Comparison of ENCODE assay signal across 8 cellular contexts in the genomic region with DNA sequence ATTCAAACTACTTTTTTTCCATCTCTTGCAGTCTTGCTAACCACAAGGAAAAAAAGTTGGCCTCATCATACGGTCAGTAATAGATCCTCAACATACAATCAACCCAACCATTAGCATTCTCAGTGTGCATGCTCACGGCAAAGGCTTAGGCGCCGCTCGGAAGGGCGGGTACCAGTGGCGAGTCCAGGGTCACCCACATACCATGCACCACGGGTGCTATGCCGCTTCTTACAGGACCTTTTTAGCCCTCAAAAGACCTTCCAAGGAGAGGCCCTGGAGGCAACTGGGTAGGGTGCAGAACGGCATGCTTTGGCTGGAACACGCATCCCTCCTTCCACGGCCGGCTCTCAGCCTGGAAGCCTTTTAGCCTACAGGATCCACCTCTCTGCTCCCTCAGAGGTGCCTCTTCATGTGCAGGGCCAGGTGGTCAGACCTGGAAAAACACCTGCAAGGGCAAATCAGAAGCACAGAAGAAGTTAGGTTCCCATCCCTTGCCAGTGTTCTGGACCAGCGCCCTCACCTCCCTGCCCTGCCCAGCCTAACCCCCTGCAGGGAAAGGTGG. TPM values are rescaled to one million over a fixed set of nuclear protein-coding genes. Genes with fewer than 3 reads are reported as not detected.
DNase-seq lines count a peak whose midpoint lies in the region; ATAC-seq, FAIRE-seq and TF ChIP-seq lines count a peak whose summit lies in the region.

No MANE protein-coding gene starts in this region.

- ATAC-seq in activated CD4-positive, alpha-beta T cell treated with anti-CD3 and anti-CD28 coated beads for 36 hours: no peak
- no peak for ATAC-seq in HG03108 (IDR thresholded peaks at IDR 0.05; ENCODE audit: unreplicated experiment)
- ATAC-seq in GM21619 (IDR thresholded peaks at IDR 0.05; ENCODE audit: unreplicated experiment): no peak

- DNase-seq in activated CD4-positive, alpha-beta T cell treated with anti-CD3 and anti-CD28 coated beads for 36 hours: no peak
- no peak for DNase-seq in activated CD4-positive, alpha-beta T cell treated with anti-CD3 and anti-CD28 coated beads for 4 hours
- DNase-seq in astrocyte of the hippocampus (ENCODE audit: low read depth, low spot score) (peak; percentile 52), keratinocyte (ENCODE audit: low read depth, low spot score) (no peak), NCI-H69 (lab: John Stamatoyannopoulos, UW) (no peak)

- FAIRE-seq in keratinocyte (lab: Jason Lieb, UNC): no peak

- peaks cover 71% of the 10 kb centered on the region for H3K4me1 Mint-ChIP-seq in activated CD4-positive, alpha-beta T cell treated with anti-CD3 and anti-CD28 coated beads for 36 hours

- no peak overlapping the region for H2AFZ ChIP-seq in keratinocyte (ENCODE audit: control insufficient read depth, low read length)

- H3K9me3 Mint-ChIP-seq in activated CD4-positive, alpha-beta T cell treated with anti-CD3 and anti-CD28 coated beads for 36 hours (ENCODE audit: low read depth): no peaks in the 10 kb centered on the region

- peak overlapping the region; percentile 97 for H3K27ac Mint-ChIP-seq in activated CD4-positive, alpha-beta T cell treated with anti-CD3 and anti-CD28 coated beads for 36 hours

- H3K27me3 ChIP-seq in keratinocyte (ENCODE audit: control insufficient read depth, extremely low read depth, insufficient read depth, low read length): no peaks in the 10 kb centered on the region
- no peaks in the 10 kb centered on the region for H3K27me3 ChIP-seq in stomach smooth muscle (ENCODE audit: control insufficient read depth in 1 of 2, insufficient read depth in 2 of 2, low read length in 2 of 2)

- peaks cover 64% of the 10 kb centered on the region for H3K4me1 ChIP-seq in keratinocyte (ENCODE audit: control insufficient read depth, extremely low read depth, insufficient read depth, low read length)
- peaks cover 64% of the 10 kb centered on the region for H3K4me1 ChIP-seq in stomach smooth muscle (ENCODE audit: control insufficient read depth, insufficient read depth, low read length)

- POLR2A ChIA-PET in activated CD4-positive, alpha-beta T cell treated with anti-CD3 and anti-CD28 coated beads for 36 hours (lab: Charles Lee): interaction anchor here (0.7 to 2.4 kb wide), 4 partner anchors 22 to 87 kb away, joined by 3 to 9 read pairs (median 6); no protein-coding TSS in a partner anchor

- H3K36me3 Mint-ChIP-seq in activated CD4-positive, alpha-beta T cell treated with anti-CD3 and anti-CD28 coated beads for 36 hours (ENCODE audit: low read depth): peaks cover 92% of the 10 kb centered on the region

- H3K9me3 ChIP-seq in keratinocyte (ENCODE audit: control insufficient read depth, low read depth, low read length): no peaks in the 10 kb centered on the region
- no peaks in the 10 kb centered on the region for H3K9me3 ChIP-seq in stomach smooth muscle (ENCODE audit: control insufficient read depth in 2 of 2, low read length in 2 of 2)

- H3K27me3 Mint-ChIP-seq in activated CD4-positive, alpha-beta T cell treated with anti-CD3 and anti-CD28 coated beads for 36 hours: no peaks in the 10 kb centered on the region

- H3K4me3 ChIP-seq in keratinocyte (ENCODE audit: control insufficient read depth in 2 of 3, extremely low read depth in 1 of 3, insufficient read depth in 2 of 3, low read depth in 1 of 3, low read length in 3 of 3): peak overlapping the region; percentile 2 to 98 (median 90)
- H3K4me3 ChIP-seq in stomach smooth muscle (ENCODE audit: low read length in 2 of 2): peak overlapping the region; percentile 96 to 98

- peak overlapping the region; percentile 97 for H3K4me2 ChIP-seq in keratinocyte (ENCODE audit: control insufficient read depth, extremely low read depth, insufficient read depth, low read depth, low read length)

- no peaks in the 10 kb centered on the region for H3K9me1 ChIP-seq in keratinocyte (ENCODE audit: control insufficient read depth, extremely low read depth, insufficient read depth, low read length)

- TF ChIP-seq CTCF in keratinocyte (optimal IDR thresholded peaks at IDR 0.05 in 1 of 3, IDR thresholded peaks at IDR 0.05 in 1 of 3, conservative IDR thresholded peaks at IDR 0.05 in 1 of 3; ENCODE audit: extremely low read depth in 1 of 3, insufficient read depth in 2 of 3, low read length in 3 of 3): no peak

- peak overlapping the region; percentile 82 for H3K4me3 Mint-ChIP-seq in activated CD4-positive, alpha-beta T cell treated with anti-CD3 and anti-CD28 coated beads for 36 hours

- CTCF ChIA-PET in activated CD4-positive, alpha-beta T cell treated with anti-CD3 and anti-CD28 coated beads for 36 hours (lab: Charles Lee): interaction anchor here (0.7 to 1.2 kb wide), 2 partner anchors 31 to 778 kb away, joined by 3 to 8 read pairs; no protein-coding TSS in a partner anchor

- H3K9ac ChIP-seq in keratinocyte (ENCODE audit: control insufficient read depth, extremely low read depth, insufficient read depth, low read length) (peak overlapping the region; percentile 96), stomach smooth muscle (ENCODE audit: low read length in 2 of 2) (peak overlapping the region; percentile 36 to 100)

- peak overlapping the region; percentile 100 for H3K27ac ChIP-seq in keratinocyte (ENCODE audit: control insufficient read depth, insufficient read depth, low read length)
- H3K27ac ChIP-seq in stomach smooth muscle (ENCODE audit: low read length): peak overlapping the region; percentile 99

- intact Hi-C loops in activated CD4-positive, alpha-beta T cell treated with anti-CD3 and anti-CD28 coated beads for 36 hours (cut with DNase I, micrococcal nuclease): loop anchor here (5.0 kb wide), 3 partner anchors 112 to 582 kb away; no protein-coding TSS in a partner anchor

- H3K36me3 ChIP-seq in keratinocyte (ENCODE audit: control insufficient read depth in 2 of 2, extremely low read depth in 1 of 2, insufficient read depth in 2 of 2, low read length in 2 of 2): peaks cover 45 to 64% of the 10 kb centered on the region in 2 experiments
- peaks cover 43 to 48% of the 10 kb centered on the region in 2 donors for H3K36me3 ChIP-seq in stomach smooth muscle (ENCODE audit: control insufficient read depth in 2 of 2, insufficient read depth in 2 of 2, low read length in 2 of 2)

- peaks cover 53% of the 10 kb centered on the region for H3K79me2 ChIP-seq in keratinocyte (ENCODE audit: control insufficient read depth, insufficient read depth, low read length)

- peaks cover 44% of the 10 kb centered on the region for H4K20me1 ChIP-seq in keratinocyte (ENCODE audit: control insufficient read depth, extremely low read depth, insufficient read depth, low read length)

- dilution Hi-C loops in keratinocyte (cut with MboI; ENCODE audit: extremely low pct_ligation_motif_present, low sequenced_read_pairs): no loop called here

RNA-seq across cellular contexts. Expression of gene KLF6, which starts 5.8 kb away (rescaled TPM):
- total RNA-seq in activated CD4-positive, alpha-beta T cell treated with anti-CD3 and anti-CD28 coated beads for 36 hours: 100 to 1,000 TPM; 107 to 114 TPM
- 174 to 250 TPM (median 213 TPM) in 3 replicates for polyA plus RNA-seq in keratinocyte
- 159 TPM for polyA plus RNA-seq in keratinocyte (2011; ENCODE audit: low read depth)
- polyA plus RNA-seq in keratinocyte (2011; cell fraction: cytosol; rRNA removed): 111 and 137 TPM in 2 replicates
- 564 and 626 TPM in 2 replicates for polyA plus RNA-seq in keratinocyte (2011; cell fraction: nucleus; rRNA removed)
- 148 and 270 TPM in 2 replicates for polyA plus RNA-seq in keratinocyte (2012; ENCODE audit: low replicate concordance)
- 425 to 516 TPM (median 456 TPM) in 3 replicates for polyA minus RNA-seq in keratinocyte
- polyA minus RNA-seq in keratinocyte (2011; cell fraction: cytosol; rRNA and poly(A)+ RNA removed): 131 TPM
- polyA minus RNA-seq in keratinocyte (2011; cell fraction: nucleus; rRNA and poly(A)+ RNA removed): 587 and 853 TPM in 2 replicates
